Comparison of ENCODE assay signal across 21 cellular contexts in the genomic region with DNA sequence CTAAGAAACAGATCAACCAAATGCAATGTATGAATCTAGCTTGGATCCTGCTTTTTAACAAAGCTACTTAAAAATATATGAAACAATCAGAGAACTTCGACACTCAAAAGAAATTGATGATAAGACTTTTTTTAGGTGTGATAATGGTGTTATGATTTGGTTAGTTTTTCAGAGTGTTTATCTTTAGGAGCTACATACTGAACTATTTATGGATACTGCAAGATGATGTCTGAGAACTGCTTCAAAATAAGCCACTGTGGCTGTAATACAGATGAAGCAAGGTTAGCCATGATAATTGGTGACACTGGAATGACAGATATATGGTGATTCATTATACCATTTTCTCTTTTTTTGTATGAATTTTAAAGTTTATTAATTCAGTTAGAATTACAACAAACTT.
"Had no signal": no experiment of that assay in that cellular context is flagged by ENCODE, and none has a peak within 500 bp of the region (broad histone marks: within the 10 kb centered on the region; RNA-seq: fewer than 3 reads in every experiment).

No MANE protein-coding gene starts in this region.

- FAIRE-seq: kidney, pancreas, urothelium cell line had no signal

- H3K27me3 Mint-ChIP-seq: activated CD4-positive, alpha-beta T cell treated with anti-CD3 and anti-CD28 coated beads, Interleukin-2, amount 10 ng/mL, durations not matched to agents 24 days and 14 days; activated CD8-positive, alpha-beta T cell treated with anti-CD3 and anti-CD28 coated beads for 36 hours; activated T-helper 17 cell treated with anti-CD3 and anti-CD28 coated beads, Interleukin-2, amount 50 U/mL, for 72 hours; dendritic cell treated with granulocyte-macrophage colony-stimulating factor and Interleukin-4, amounts not matched to agents 40 ng/mL and 50 ng/mL, for 4 days; memory B cell; naive thymus-derived CD8-positive, alpha-beta T cell had no signal

- H3K9me3 Mint-ChIP-seq: activated CD4-positive, alpha-beta T cell treated with anti-CD3 and anti-CD28 coated beads, Interleukin-2, amount 10 ng/mL, durations not matched to agents 24 days and 14 days; activated CD8-positive, alpha-beta T cell treated with anti-CD3 and anti-CD28 coated beads for 36 hours; activated T-helper 17 cell treated with anti-CD3 and anti-CD28 coated beads, Interleukin-2, amount 50 U/mL, for 72 hours had no signal

- H3K27ac ChIP-seq: brain microvascular endothelial cell, pancreas had no signal

- H3K27ac Mint-ChIP-seq: activated CD4-positive, alpha-beta T cell treated with anti-CD3 and anti-CD28 coated beads, Interleukin-2, amount 10 ng/mL, durations not matched to agents 24 days and 14 days; activated CD8-positive, alpha-beta T cell treated with anti-CD3 and anti-CD28 coated beads for 36 hours; activated naive CD4-positive, alpha-beta T cell treated with anti-CD3 and anti-CD28 coated beads for 36 hours; activated T-helper 17 cell treated with anti-CD3 and anti-CD28 coated beads, Interleukin-2, amount 50 U/mL, for 72 hours; dendritic cell treated with granulocyte-macrophage colony-stimulating factor and Interleukin-4, amounts not matched to agents 40 ng/mL and 50 ng/mL, for 4 days; memory B cell; naive thymus-derived CD8-positive, alpha-beta T cell had no signal

- H3K4me3 Mint-ChIP-seq: activated CD4-positive, alpha-beta T cell treated with anti-CD3 and anti-CD28 coated beads, Interleukin-2, amount 10 ng/mL, durations not matched to agents 24 days and 14 days; activated CD8-positive, alpha-beta T cell treated with anti-CD3 and anti-CD28 coated beads for 36 hours; activated naive CD4-positive, alpha-beta T cell treated with anti-CD3 and anti-CD28 coated beads for 36 hours; activated T-helper 17 cell treated with anti-CD3 and anti-CD28 coated beads, Interleukin-2, amount 50 U/mL, for 72 hours; dendritic cell treated with granulocyte-macrophage colony-stimulating factor and Interleukin-4, amounts not matched to agents 40 ng/mL and 50 ng/mL, for 4 days; memory B cell; naive thymus-derived CD8-positive, alpha-beta T cell had no signal

- ATAC-seq: activated CD8-positive, alpha-beta T cell treated with anti-CD3 and anti-CD28 coated beads for 36 hours; activated T-helper 17 cell treated with anti-CD3 and anti-CD28 coated beads, Interleukin-2, amount 50 U/mL, for 72 hours; naive thymus-derived CD8-positive, alpha-beta T cell; pancreas; stimulated activated naive CD8-positive, alpha-beta T cell treated with anti-CD3 and anti-CD28 coated beads, Interleukin-15, Interleukin-2, amounts not matched to agents 100 U/mL and 50 U/mL, for 24 hours had no signal

- H3K27me3 ChIP-seq: brain microvascular endothelial cell, pancreas, tibial nerve had no signal

- H3K9me3 ChIP-seq: pancreas, tibial nerve had no signal

- H3K4me3 ChIP-seq: pancreas, tibial nerve had no signal

- H3K36me3 ChIP-seq: brain microvascular endothelial cell, pancreas had no signal

- DNase-seq: activated CD4-positive, alpha-beta T cell treated with anti-CD3 and anti-CD28 coated beads, Interleukin-2, amount 10 ng/mL, durations not matched to agents 24 days and 14 days; activated CD8-positive, alpha-beta T cell treated with anti-CD3 and anti-CD28 coated beads for 36 hours; activated naive CD4-positive, alpha-beta T cell treated with anti-CD3 and anti-CD28 coated beads for 36 hours; activated T-cell treated with anti-CD3 and anti-CD28 coated beads, Interleukin-2, amount 50 U/mL, for 1 hour; aorta; brain microvascular endothelial cell; cerebellar nuclear complex; effector memory CD4-positive, alpha-beta T cell; kidney; naive thymus-derived CD8-positive, alpha-beta T cell; pancreas; stimulated activated CD4-positive, alpha-beta T cell treated with anti-CD3 and anti-CD28 coated beads, Interleukin-2, amount 100 ng/mL, for 24 hours; stimulated activated naive CD8-positive, alpha-beta T cell treated with anti-CD3 and anti-CD28 coated beads, Interleukin-15, Interleukin-2, amounts not matched to agents 100 U/mL and 50 U/mL, for 24 hours; substantia nigra; T-helper 1 cell; T-helper 9 cell had no signal
